ENCODE assay signal across 8 cellular contexts in genomic region chr21:41168391-41169257, GRCh38. TPM values are rescaled to one million over a fixed set of nuclear protein-coding genes. Genes with fewer than 3 reads are reported as not detected.
DNase-seq lines count a peak whose midpoint lies in the region; ATAC-seq and TF ChIP-seq lines count a peak whose summit lies in the region.

No MANE protein-coding gene starts in this region.

- H4K20me1 ChIP-seq in KMS-11 (ENCODE audit: insufficient read depth) (no peaks in the 10 kb centered on the region), neural cell (ENCODE audit: insufficient read depth) (no peaks in the 10 kb centered on the region)

- H3K36me3 Mint-ChIP-seq in activated CD8-positive, alpha-beta T cell treated with anti-CD3 and anti-CD28 coated beads, Interleukin-2, amount 10 ng/mL, durations not matched to agents 7 days and 5 days (ENCODE audit: low read depth), result no peaks in the 10 kb centered on the region

- H3K9ac ChIP-seq in KMS-11 (peak overlapping the region; percentile 66; the same call in 1 of the 2 replicates), neural cell (ENCODE audit: low read length) (no peak overlapping the region)

- H3K79me2 ChIP-seq in KMS-11 (ENCODE audit: insufficient read depth, low read depth) (no peaks in the 10 kb centered on the region), neural cell (replicated peaks; ENCODE audit: insufficient read depth, low read length) (no peaks in the 10 kb centered on the region)

- no peak overlapping the region for H3K27ac Mint-ChIP-seq in activated CD8-positive, alpha-beta T cell treated with anti-CD3 and anti-CD28 coated beads, Interleukin-2, amount 10 ng/mL, durations not matched to agents 7 days and 5 days

- H3K4me1 ChIP-seq in KMS-11 (ENCODE audit: low read depth, poor library complexity, severe bottlenecking), result peaks cover 15% of the 10 kb centered on the region

- TF ChIP-seq CTCF in KMS-11 (conservative IDR thresholded peaks at IDR 0.05; ENCODE audit: low read depth, low read length) (no peak), neural cell (IDR thresholded peaks at IDR 0.05; ENCODE audit: poor library complexity, severe bottlenecking) (no peak)

- H3K36me3 ChIP-seq in KMS-11 (ENCODE audit: insufficient read depth) (no peaks in the 10 kb centered on the region), neural cell (ENCODE audit: insufficient read depth, low read length) (no peaks in the 10 kb centered on the region)

- H3K4me1 Mint-ChIP-seq in activated CD8-positive, alpha-beta T cell treated with anti-CD3 and anti-CD28 coated beads, Interleukin-2, amount 10 ng/mL, durations not matched to agents 7 days and 5 days (ENCODE audit: low read depth), result peaks cover 12% of the 10 kb centered on the region

- CTCF ChIA-PET in activated CD8-positive, alpha-beta T cell treated with anti-CD3 and anti-CD28 coated beads, Interleukin-2, amount 10 ng/mL, durations not matched to agents 7 days and 5 days (lab: Charles Lee), result interaction anchor here (1.0 kb wide), 2 partner anchors 16 to 26 kb away, joined by 3 read pairs; no protein-coding TSS in a partner anchor

- peak overlapping the region; percentile 74 for H3K4me3 Mint-ChIP-seq in activated CD8-positive, alpha-beta T cell treated with anti-CD3 and anti-CD28 coated beads, Interleukin-2, amount 10 ng/mL, durations not matched to agents 7 days and 5 days

- no peaks in the 10 kb centered on the region for H3K9me3 Mint-ChIP-seq in activated CD8-positive, alpha-beta T cell treated with anti-CD3 and anti-CD28 coated beads, Interleukin-2, amount 10 ng/mL, durations not matched to agents 7 days and 5 days (ENCODE audit: insufficient read depth)

- H3K27me3 Mint-ChIP-seq in activated CD8-positive, alpha-beta T cell treated with anti-CD3 and anti-CD28 coated beads, Interleukin-2, amount 10 ng/mL, durations not matched to agents 7 days and 5 days (ENCODE audit: low read depth), result peaks cover 49% of the 10 kb centered on the region

- H3K27ac ChIP-seq in KMS-11, result no peak overlapping the region
- no peak overlapping the region for H3K27ac ChIP-seq in neural cell (ENCODE audit: low read length)

- no peaks in the 10 kb centered on the region for H3K9me3 ChIP-seq in neural cell (ENCODE audit: low read length)

- peak; percentile 50 for DNase-seq in Caki2 (ENCODE audit: low read depth)
- DNase-seq in activated CD8-positive, alpha-beta T cell treated with anti-CD3 and anti-CD28 coated beads, Interleukin-2, amount 10 ng/mL, durations not matched to agents 7 days and 5 days, result peak; percentile 46
- peak; percentile 20 for DNase-seq in globus pallidus (ENCODE audit: low spot score)
- no peak for DNase-seq in NCI-H446 treated with DMSO at 0.1 percent for 48 hours (lab: John Stamatoyannopoulos, UW)
- no peak for DNase-seq in stimulated activated naive CD4-positive, alpha-beta T cell (lab: John Stamatoyannopoulos, UW)

- TF ChIP-seq RAD21 in neural cell (conservative IDR thresholded peaks at IDR 0.05), result no peak

- POLR2A ChIA-PET in activated CD8-positive, alpha-beta T cell treated with anti-CD3 and anti-CD28 coated beads, Interleukin-2, amount 10 ng/mL, durations not matched to agents 7 days and 5 days (lab: Charles Lee), result no interaction called here

- no peak for TF ChIP-seq EP300 in neural cell (conservative IDR thresholded peaks at IDR 0.05; ENCODE audit: poor library complexity, severe bottlenecking)

- H2AFZ ChIP-seq in KMS-11 (ENCODE audit: low read depth) (peak overlapping the region; percentile 95), neural cell (ENCODE audit: low read depth, low read length) (no peak overlapping the region)

- H3K4me2 ChIP-seq in KMS-11 (peak overlapping the region; percentile 96), neural cell (ENCODE audit: low read length) (peak overlapping the region; percentile 61)

- H3K27me3 ChIP-seq in KMS-11 (ENCODE audit: insufficient read depth, low read depth), result no peaks in the 10 kb centered on the region
- H3K27me3 ChIP-seq in neural cell (ENCODE audit: insufficient read depth, low read depth, low read length), result peaks cover 45% of the 10 kb centered on the region

- no peaks in the 10 kb centered on the region for H3K9me2 ChIP-seq in neural cell (ENCODE audit: insufficient read depth, low read length)

- ATAC-seq in activated CD8-positive, alpha-beta T cell treated with anti-CD3 and anti-CD28 coated beads, Interleukin-2, amount 10 ng/mL, durations not matched to agents 7 days and 5 days, result no peak
- no peak for ATAC-seq in GM21786 (IDR thresholded peaks at IDR 0.05; ENCODE audit: unreplicated experiment)

- H3K4me3 ChIP-seq in KMS-11 (IDR thresholded peaks at IDR 0.05; ENCODE audit: insufficient read depth, low read depth, low read length) (no peak overlapping the region), neural cell (ENCODE audit: low read length) (peak overlapping the region; percentile 68)

- in situ Hi-C loops in Caki2 (cut with HindIII; ENCODE audit: low pct_unique_long_range_greater_than_20kb, low sequenced_read_pairs), result no loop called here

- no peaks in the 10 kb centered on the region for H3F3A ChIP-seq in neural cell (ENCODE audit: insufficient read depth, low read length, poor library complexity, severe bottlenecking)

TF ChIP-seq in neural cell, 6 proteins besides CTCF, POLR2A, EP300 and RAD21:
- no peak for TF ChIP-seq REST (IDR thresholded peaks at IDR 0.05; ENCODE audit: borderline replicate concordance)
- TF ChIP-seq TAF1 (IDR thresholded peaks at IDR 0.05; ENCODE audit: low read depth), result no peak
- TF ChIP-seq POLR2AphosphoS5 (IDR thresholded peaks at IDR 0.05), result no peak
- TF ChIP-seq MXI1 (conservative IDR thresholded peaks at IDR 0.05; ENCODE audit: poor library complexity, severe bottlenecking), result no peak
- TF ChIP-seq EZH2 (IDR thresholded peaks at IDR 0.05; ENCODE audit: borderline replicate concordance, insufficient read depth, low read length, poor library complexity, severe bottlenecking), result no peak
- no peak for TF ChIP-seq SMC3 (conservative IDR thresholded peaks at IDR 0.05; ENCODE audit: poor library complexity)

RNA-seq across cellular contexts. Expression of gene BACE2, which starts 0.7 kb away (rescaled TPM):
- total RNA-seq in Caki2 (2014; rRNA removed; shearing (Covaris generic); ENCODE audit: low replicate concordance), result 23.5 and 33.8 TPM in 2 replicates
- total RNA-seq in activated CD8-positive, alpha-beta T cell treated with anti-CD3 and anti-CD28 coated beads, Interleukin-2, amount 10 ng/mL, durations not matched to agents 7 days and 5 days, result 1 to 10 TPM; 4.1 to 4.6 TPM
- 0.08 and 0.32 TPM in 2 replicates for polyA plus RNA-seq in neural cell
- 0.93 TPM in 1 of 2 replicates, not detected in the other for polyA minus RNA-seq in neural cell

Comparison
In these comparisons a context has a peak if more than half of its experiments do, and no peak if none do; other contexts are left out.
1. DNase-seq: peak in Caki2 (single experiment), activated CD8-positive, alpha-beta T cell treated with anti-CD3 and anti-CD28 coated beads, Interleukin-2, amount 10 ng/mL, durations not matched to agents 7 days and 5 days (single experiment) and globus pallidus (single experiment); none in NCI-H446 treated with DMSO at 0.1 percent for 48 hours (single experiment) and stimulated activated naive CD4-positive, alpha-beta T cell (0 of 6).